ENCODE assay signal across 10 cellular contexts in genomic region chr10:7826971-7827370, GRCh38. TPM values are rescaled to one million over a fixed set of nuclear protein-coding genes. Genes with fewer than 3 reads are reported as not detected.
DNase-seq lines count a peak whose midpoint lies in the region; ATAC-seq and TF ChIP-seq lines count a peak whose summit lies in the region.
"Had no signal": no experiment of that assay in that cellular context is flagged by ENCODE, and none has a peak within 500 bp of the region (broad histone marks: within the 10 kb centered on the region; RNA-seq: fewer than 3 reads in every experiment).

No MANE protein-coding gene starts in this region.

- intact Hi-C loops in adrenal gland (cut with DNase I), result no loop called here
- intact Hi-C loops in naive thymus-derived CD4-positive, alpha-beta T cell (cut with micrococcal nuclease), result no loop called here

- H3K27ac Mint-ChIP-seq in naive thymus-derived CD4-positive, alpha-beta T cell, result peak overlapping the region in 1 of 9 donors; percentile 72

- no peak overlapping the region for H3K4me3 Mint-ChIP-seq in naive thymus-derived CD4-positive, alpha-beta T cell

- ATAC-seq in naive thymus-derived CD4-positive, alpha-beta T cell, result no peak
- ATAC-seq in GM18907 (IDR thresholded peaks at IDR 0.05; ENCODE audit: unreplicated experiment), result no peak

- CTCF ChIA-PET in AG04450 (lab: Charles Lee), result interaction anchor here (2.3 kb wide), 1 partner anchor 8 kb away, joined by 9 read pairs; the partner anchor contains the start of gene TAF3
- CTCF ChIA-PET in naive thymus-derived CD4-positive, alpha-beta T cell (lab: Charles Lee), result no interaction called here

- peaks cover 7 to 67% (median 58%) of the 10 kb centered on the region in 7 donors for H3K4me1 Mint-ChIP-seq in naive thymus-derived CD4-positive, alpha-beta T cell

- H3K9me3 ChIP-seq in AG04450 (ENCODE audit: control insufficient read depth, insufficient read depth, low read length) (no peaks in the 10 kb centered on the region), adrenal gland (replicated peaks in 1 of 3) (no peaks in the 10 kb centered on the region)
- H3K9me3 ChIP-seq in naive thymus-derived CD4-positive, alpha-beta T cell (ENCODE audit: control insufficient read depth in 2 of 3, low read length in 3 of 3), result no peaks in the 10 kb centered on the region

- H3K36me3 ChIP-seq in H7 (replicated peaks; ENCODE audit: control insufficient read depth, insufficient read depth, low read length), result no peaks in the 10 kb centered on the region; the same call in 1 of the 2 replicates
- peaks cover 0 to 16% of the 10 kb centered on the region in 2 donors for H3K36me3 ChIP-seq in adrenal gland (replicated peaks in 1 of 2)
- peaks cover 6 to 36% (median 7%) of the 10 kb centered on the region in 3 experiments for H3K36me3 ChIP-seq in naive thymus-derived CD4-positive, alpha-beta T cell (ENCODE audit: control insufficient read depth in 2 of 3, insufficient read depth in 3 of 3, low read length in 3 of 3)

- H3K4me3 ChIP-seq in AG04450 (ENCODE audit: low read depth, low read length) (no peak overlapping the region), H7 (ENCODE audit: insufficient read depth, low read depth, low read length) (no peak overlapping the region), adrenal gland (no peak overlapping the region)
- H3K4me3 ChIP-seq in naive thymus-derived CD4-positive, alpha-beta T cell (ENCODE audit: low read length), result no peak overlapping the region

- 66 to 75% (median 68%) methylated on average over 4 of the region's 4 CpGs for WGBS in adrenal gland, 4 donors

- H3K4me1 ChIP-seq in adrenal gland (replicated peaks in 1 of 2), result no peaks in the 10 kb centered on the region
- H3K4me1 ChIP-seq in naive thymus-derived CD4-positive, alpha-beta T cell (ENCODE audit: control insufficient read depth in 2 of 2, insufficient read depth in 2 of 2, low read length in 2 of 2), result peaks cover 0 to 10% of the 10 kb centered on the region in 2 donors

- H3K9me3 Mint-ChIP-seq in naive thymus-derived CD4-positive, alpha-beta T cell, result no peaks in the 10 kb centered on the region

- TF ChIP-seq POLR2A in adrenal gland (IDR thresholded peaks at IDR 0.05), result no peak

- no peaks in the 10 kb centered on the region for H3K27me3 ChIP-seq in AG04450 (ENCODE audit: control insufficient read depth, insufficient read depth, low read length)
- no peaks in the 10 kb centered on the region for H3K27me3 ChIP-seq in H7 (ENCODE audit: control insufficient read depth, insufficient read depth, low read length)
- no peaks in the 10 kb centered on the region for H3K27me3 ChIP-seq in adrenal gland
- H3K27me3 ChIP-seq in naive thymus-derived CD4-positive, alpha-beta T cell (ENCODE audit: control insufficient read depth in 2 of 2, insufficient read depth in 2 of 2, low read length in 2 of 2), result no peaks in the 10 kb centered on the region

- TF ChIP-seq CTCF in AG04450 (IDR thresholded peaks at IDR 0.05; ENCODE audit: low read depth, low read length) (peak; percentile 31), adrenal gland (IDR thresholded peaks at IDR 0.05) (peak in 3 of 6 experiments; percentile 11 to 29 (median 12))

- DNase-seq in AG04450 (ENCODE audit: low read depth, low spot score), result no peak
- peak; percentile 22 for DNase-seq in H7
- DNase-seq in adrenal gland, result peak in 5 of 7 donors; percentile 35 to 62 (median 45)
- DNase-seq in hepatic stellate cell (ENCODE audit: low spot score), result peak; percentile 13
- no peak for DNase-seq in naive thymus-derived CD4-positive, alpha-beta T cell
- DNase-seq in activated CD4-positive, CD25-positive, alpha-beta regulatory T cell (lab: John Stamatoyannopoulos, UW), result no peak
- DNase-seq in NCI-H187 (lab: John Stamatoyannopoulos, UW), result no peak
- DNase-seq: DMS79 treated with DMSO at 0.1 percent for 48 hours, nucleus accumbens had no signal

- H3K27ac ChIP-seq in AG04450 (ENCODE audit: low read depth, low read length), result no peak overlapping the region
- no peak overlapping the region for H3K27ac ChIP-seq in adrenal gland
- no peak overlapping the region for H3K27ac ChIP-seq in naive thymus-derived CD4-positive, alpha-beta T cell (ENCODE audit: low read depth, low read length)

- H3K27me3 Mint-ChIP-seq in naive thymus-derived CD4-positive, alpha-beta T cell, result no peaks in the 10 kb centered on the region

- H3K36me3 Mint-ChIP-seq in naive thymus-derived CD4-positive, alpha-beta T cell, result peaks cover 15 to 54% (median 31%) of the 10 kb centered on the region in 5 donors

- POLR2A ChIA-PET in AG04450 (lab: Yijun Ruan, JAX), result no interaction called here
- POLR2A ChIA-PET in naive thymus-derived CD4-positive, alpha-beta T cell (lab: Charles Lee), result no interaction called here

RNA-seq across cellular contexts. Expression of gene TAF3, which starts 8.7 kb away (rescaled TPM):
- polyA plus RNA-seq in AG04450 (2011; rRNA removed) (2.3 and 3.1 TPM in 2 replicates), adrenal gland (10 to 100 TPM in 1 of 3 donors, 1 to 10 TPM in 2; 3.5 to 16.6 (median 5.6) TPM)
- 2.3 and 2.7 TPM in 2 replicates for polyA minus RNA-seq in AG04450 (2011; rRNA and poly(A)+ RNA removed)
- 1.5 and 2.7 TPM in 2 replicates for total RNA-seq in H7 (2014; rRNA removed; shearing (Covaris generic))
- total RNA-seq in adrenal gland, result 10 to 100 TPM in 2 of 8 donors, 1 to 10 TPM in 6; 4.5 to 12.0 (median 9.2) TPM
- total RNA-seq in naive thymus-derived CD4-positive, alpha-beta T cell, result 10 to 100 TPM; 15.3 to 23.9 (median 18.8) TPM
- 10 to 100 TPM; 12.2 to 20.0 TPM for polyA plus RNA-seq in naive thymus-derived CD4-positive, alpha-beta T cell

RNA-seq across cellular contexts. Expression of gene ATP5F1C, which starts 39.0 kb away (rescaled TPM):
- polyA plus RNA-seq in AG04450 (2011; rRNA removed), result 378 and 456 TPM in 2 replicates
- 110 and 141 TPM in 2 replicates for polyA minus RNA-seq in AG04450 (2011; rRNA and poly(A)+ RNA removed)
- total RNA-seq in H7 (2014; rRNA removed; shearing (Covaris generic)), result 414 and 483 TPM in 2 replicates
- total RNA-seq in adrenal gland, result 100 to 1,000 TPM; 453 to 870 (median 536) TPM
- 1,000 to 10,000 TPM in 1 of 3 donors, 100 to 1,000 TPM in 2; 549 to 1,397 (median 778) TPM for polyA plus RNA-seq in adrenal gland
- 100 to 1,000 TPM; 113 to 290 (median 122) TPM for total RNA-seq in naive thymus-derived CD4-positive, alpha-beta T cell
- 100 to 1,000 TPM; 369 to 400 TPM for polyA plus RNA-seq in naive thymus-derived CD4-positive, alpha-beta T cell

RNA-seq across cellular contexts. Expression of gene KIN, which starts 39.2 kb away (rescaled TPM):
- polyA plus RNA-seq in AG04450 (2011; rRNA removed) (10.2 and 16.0 TPM in 2 replicates), adrenal gland (10 to 100 TPM; 16.7 to 19.9 (median 19.0) TPM)
- polyA minus RNA-seq in AG04450 (2011; rRNA and poly(A)+ RNA removed), result 3.1 and 5.0 TPM in 2 replicates
- 5.9 and 10.6 TPM in 2 replicates for total RNA-seq in H7 (2014; rRNA removed; shearing (Covaris generic))
- 10 to 100 TPM in 3 of 8 donors, 1 to 10 TPM in 4, under 1 TPM in 1; 0.42 to 13.3 (median 9.5) TPM for total RNA-seq in adrenal gland
- 10 to 100 TPM in 3 of 5 experiments, 1 to 10 TPM in 2; 7.2 to 18.4 (median 14.3) TPM for total RNA-seq in naive thymus-derived CD4-positive, alpha-beta T cell
- 1 to 10 TPM; 3.5 to 4.0 TPM for polyA plus RNA-seq in naive thymus-derived CD4-positive, alpha-beta T cell

Comparison
In these comparisons a context has a peak if more than half of its experiments do, and no peak if none do; other contexts are left out.
1. DNase-seq: peak in H7 (single experiment), adrenal gland (5 of 7) and hepatic stellate cell (single experiment); none in AG04450 (single experiment), naive thymus-derived CD4-positive, alpha-beta T cell (0 of 9), activated CD4-positive, CD25-positive, alpha-beta regulatory T cell (0 of 4) and NCI-H187 (0 of 2).